In genomic region chr1:15110867-15111230, GRCh38 we compare ENCODE assay signal across 20 cellular contexts. TPM values are rescaled to one million over a fixed set of nuclear protein-coding genes. Genes with fewer than 3 reads are reported as not detected.
DNase-seq lines count a peak whose midpoint lies in the region; ATAC-seq and TF ChIP-seq lines count a peak whose summit lies in the region.
"Had no signal": no experiment of that assay in that cellular context is flagged by ENCODE, and none has a peak within 500 bp of the region (broad histone marks: within the 10 kb centered on the region; RNA-seq: fewer than 3 reads in every experiment).

No MANE protein-coding gene starts in this region.

- H4K20me1 ChIP-seq in PC-3 (ENCODE audit: low read length) (no peaks in the 10 kb centered on the region), MM.1S (ENCODE audit: insufficient read depth, low read length) (no peaks in the 10 kb centered on the region)
- H4K20me1 ChIP-seq: BLaER1 treated with 17β-estradiol and CSF1 and Interleukin-3, amounts not matched to agents 10 nM and 100 nM had no signal

- H3K9me2 ChIP-seq in PC-3 (replicated peaks; ENCODE audit: low read length) (no peaks in the 10 kb centered on the region), MM.1S (replicated peaks; ENCODE audit: insufficient read depth, low read length) (no peaks in the 10 kb centered on the region)

- H3K4me1 ChIP-seq in PC-3 (ENCODE audit: insufficient read depth, low read length) (no peaks in the 10 kb centered on the region), foreskin keratinocyte (no peaks in the 10 kb centered on the region), MM.1S (ENCODE audit: low read length) (no peaks in the 10 kb centered on the region)
- H3K4me1 ChIP-seq: A549 had no signal

- H3K4me2 ChIP-seq in PC-3 (ENCODE audit: low read length) (no peak overlapping the region), MM.1S (ENCODE audit: low read depth, low read length) (no peak overlapping the region)
- H3K4me2 ChIP-seq: A549; BLaER1 treated with 17β-estradiol and CSF1 and Interleukin-3, amounts not matched to agents 10 nM and 100 nM; KMS-11 had no signal

- H3K79me2 ChIP-seq in PC-3 (ENCODE audit: low read length) (no peaks in the 10 kb centered on the region), MM.1S (ENCODE audit: low read length) (no peaks in the 10 kb centered on the region)

- H3F3A ChIP-seq in PC-3 (ENCODE audit: low read length, unreplicated experiment) (no peaks in the 10 kb centered on the region), MM.1S (ENCODE audit: insufficient read depth, low read length) (no peaks in the 10 kb centered on the region)

- no TSS peak for BruUV-seq in PC-3 (replicated peaks; lab: Mats Ljungman, UMichigan)

- peak; percentile 16 for DNase-seq in activated effector memory CD4-positive, alpha-beta T cell treated with anti-CD3 and anti-CD28 coated beads, Interleukin-2, amount 50 U/mL, for 16 hours
- DNase-seq in activated effector memory CD4-positive, alpha-beta T cell treated with Interleukin-2 at 50 U/mL for 16 hours = no peak
- DNase-seq in PC-3 (peak; percentile 13), foreskin keratinocyte (no peak), posterior vena cava (ENCODE audit: low spot score) (peak; percentile 52), MM.1S (no peak), substantia nigra (lab: John Stamatoyannopoulos, UW) (no peak)
- DNase-seq: EL, NCI-H1048, NCI-H146, NCI-H2081, NCI-H510A treated with DMSO at 0.1 percent for 48 hours, RPMI8226, SIG-M5 had no signal

- H3K27me3 ChIP-seq in PC-3 (ENCODE audit: low read length) (no peaks in the 10 kb centered on the region), foreskin keratinocyte (no peaks in the 10 kb centered on the region), MM.1S (replicated peaks; ENCODE audit: insufficient read depth, low read length) (peaks cover 4% of the 10 kb centered on the region; the same call in 1 of the 2 replicates)
- H3K27me3 ChIP-seq: BLaER1 treated with 17β-estradiol and CSF1 and Interleukin-3, amounts not matched to agents 10 nM and 100 nM had no signal

- H3K9me3 ChIP-seq in PC-3 (ENCODE audit: low read length) (no peaks in the 10 kb centered on the region), MM.1S (replicated peaks; ENCODE audit: insufficient read depth, low read length) (no peaks in the 10 kb centered on the region)
- H3K9me3 ChIP-seq: A549; BLaER1 treated with 17β-estradiol and CSF1 and Interleukin-3, amounts not matched to agents 10 nM and 100 nM had no signal

- intact Hi-C loops in PC-3 (cut with micrococcal nuclease) (no loop called here), posterior vena cava (cut with DNase I) (no loop called here)

- CTCF ChIA-PET in PC-3 (lab: Charles Lee) = no interaction called here

- H3K9ac ChIP-seq in PC-3 (ENCODE audit: low read length) (no peak overlapping the region), MM.1S (ENCODE audit: low read length) (no peak overlapping the region)
- H3K9ac ChIP-seq: BLaER1 treated with 17β-estradiol and CSF1 and Interleukin-3, amounts not matched to agents 10 nM and 100 nM; KMS-11 had no signal

- H3K4me3 ChIP-seq in PC-3 (ENCODE audit: low read length) = no peak overlapping the region
- no peak overlapping the region for H3K4me3 ChIP-seq in MM.1S (ENCODE audit: low read length)
- H3K4me3 ChIP-seq: A549; BLaER1 treated with 17β-estradiol and CSF1 and Interleukin-3, amounts not matched to agents 10 nM and 100 nM had no signal

- POLR2A ChIA-PET in PC-3 (lab: Charles Lee; ENCODE audit: unreplicated experiment) = no interaction called here

- TF ChIP-seq CTCF in PC-3 (conservative IDR thresholded peaks at IDR 0.05; ENCODE audit: low read depth, low read length) = peak; percentile 49
- TF ChIP-seq CTCF in foreskin keratinocyte (conservative IDR thresholded peaks at IDR 0.05) = peak; percentile 29
- no peak for TF ChIP-seq CTCF in MM.1S (IDR thresholded peaks at IDR 0.05; ENCODE audit: low read length)

- ATAC-seq in PC-3 (no peak), foreskin keratinocyte (no peak), GM21528 (IDR thresholded peaks at IDR 0.05; ENCODE audit: low FRiP score, unreplicated experiment) (no peak)

- H3K27ac ChIP-seq in PC-3 (ENCODE audit: low read length) (no peak overlapping the region), foreskin keratinocyte (no peak overlapping the region), MM.1S (ENCODE audit: low read length) (no peak overlapping the region), substantia nigra (ENCODE audit: low read depth, low read length, poor library complexity, severe bottlenecking) (no peak overlapping the region)
- H3K27ac ChIP-seq: A549; BLaER1 treated with 17β-estradiol and CSF1 and Interleukin-3, amounts not matched to agents 10 nM and 100 nM; KMS-11 had no signal

- H3K36me3 ChIP-seq in PC-3 (ENCODE audit: low read depth, low read length) (no peaks in the 10 kb centered on the region), MM.1S (replicated peaks; ENCODE audit: insufficient read depth, low read length) (no peaks in the 10 kb centered on the region)
- H3K36me3 ChIP-seq: BLaER1 treated with 17β-estradiol and CSF1 and Interleukin-3, amounts not matched to agents 10 nM and 100 nM had no signal

- no peak overlapping the region for H2AFZ ChIP-seq in PC-3 (ENCODE audit: low read length)
- H2AFZ ChIP-seq in MM.1S (ENCODE audit: low read length) = no peak overlapping the region

RNA-seq across cellular contexts. Expression of gene TMEM51, which starts 42.7 kb away (rescaled TPM):
- 12.6 and 20.8 TPM in 2 replicates for total RNA-seq in PC-3 (2014; rRNA removed)
- 15.4 and 18.1 TPM in 2 replicates for total RNA-seq in foreskin keratinocyte
- 19.2 and 19.5 TPM in 2 replicates for polyA plus RNA-seq in foreskin keratinocyte
- 1 to 10 TPM; 4.3 to 6.4 TPM for total RNA-seq in posterior vena cava
- total RNA-seq: OCI-LY7 had no signal
- polyA plus RNA-seq: CD8-positive, alpha-beta memory T cell had no signal

Comparison
In these comparisons a context has a peak if more than half of its experiments do, and no peak if none do; other contexts are left out.
1. DNase-seq: peak in activated effector memory CD4-positive, alpha-beta T cell treated with anti-CD3 and anti-CD28 coated beads, Interleukin-2, amount 50 U/mL, for 16 hours (single experiment), PC-3 (single experiment) and posterior vena cava (single experiment); none in activated effector memory CD4-positive, alpha-beta T cell treated with Interleukin-2 at 50 U/mL for 16 hours (single experiment), foreskin keratinocyte (0 of 2), MM.1S (single experiment) and substantia nigra (0 of 49).